In the genomic region with DNA sequence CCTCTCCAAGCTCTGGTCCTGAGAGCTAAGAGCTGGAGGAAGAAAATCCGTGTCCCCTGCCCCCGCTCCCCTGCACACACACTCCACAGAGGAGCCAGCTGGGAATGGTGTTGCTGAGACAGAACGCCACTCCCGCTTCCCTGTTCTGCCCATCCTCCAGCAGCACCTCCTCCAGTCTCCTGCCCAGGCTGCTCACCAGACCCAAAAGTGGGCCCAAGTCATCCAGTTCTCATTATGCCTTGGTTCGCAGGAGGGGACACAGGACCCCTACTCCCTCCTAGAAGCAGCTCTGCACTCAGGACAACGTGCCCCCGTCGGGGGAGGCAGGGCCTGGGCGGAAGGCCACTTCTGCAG, we compare ENCODE assay signal across 8 cellular contexts. TPM values are rescaled to one million over a fixed set of nuclear protein-coding genes. Genes with fewer than 3 reads are reported as not detected.
A peak's percentile ranks its signal among the peaks of the same experiment; 100 is the strongest.
DNase-seq lines count a peak whose midpoint lies in the region; ATAC-seq, FAIRE-seq and TF ChIP-seq lines count a peak whose summit lies in the region.

No MANE protein-coding gene starts in this region.

- no peak for DNase-seq in AG04449 (ENCODE audit: low read depth, low spot score)
- DNase-seq in HL-60 (ENCODE audit: low read depth in 1 of 2, low spot score in 1 of 2): no peak
- no peak for DNase-seq in GM12878 (ENCODE audit: low read depth, low spot score)
- DNase-seq in left kidney (ENCODE audit: low read depth, low spot score): peak; percentile 69
- no peak for DNase-seq in suprapubic skin (ENCODE audit: low spot score in 2 of 2)
- DNase-seq in NOMO-1 (lab: John Stamatoyannopoulos, UW; ENCODE audit: unreplicated experiment in 2 of 2): no peak
- DNase-seq in GM10248 (ENCODE audit: extremely low spot score): no peak

- TF ChIP-seq CTCF in AG04449 (IDR thresholded peaks at IDR 0.05; ENCODE audit: insufficient read depth, low read length, missing control alignments): no peak
- no peak for TF ChIP-seq CTCF in HL-60 (IDR thresholded peaks at IDR 0.05; ENCODE audit: insufficient read depth, low read length)
- no peak for TF ChIP-seq CTCF in GM12878 (IDR thresholded peaks at IDR 0.05 in 2 of 3, conservative IDR thresholded peaks at IDR 0.05 in 1 of 3; ENCODE audit: control insufficient read depth in 2 of 3, extremely low read depth in 1 of 3, insufficient read depth in 1 of 3, low read depth in 3 of 3, low read length in 3 of 3)
- TF ChIP-seq CTCF in suprapubic skin (IDR thresholded peaks at IDR 0.05): no peak
- TF ChIP-seq CTCF in GM10248 (IDR thresholded peaks at IDR 0.05; ENCODE audit: control extremely low read depth, extremely low read depth, low read depth, missing control alignments): no peak

- TF ChIP-seq POLR2A in GM12878 (IDR thresholded peaks at IDR 0.05; ENCODE audit: low read depth, low read length) (no peak), suprapubic skin (IDR thresholded peaks at IDR 0.05) (no peak)

- H3K4me1 ChIP-seq in GM12878 (ENCODE audit: control insufficient read depth, insufficient read depth, low read length) (peaks cover 25% of the 10 kb centered on the region), suprapubic skin (peaks cover 53% of the 10 kb centered on the region)

- no TSS peak for BruUV-seq in GM12878 (replicated peaks; lab: Mats Ljungman, UMichigan)

- peak overlapping the region; percentile 69 for H3K9ac ChIP-seq in GM12878 (ENCODE audit: control insufficient read depth, insufficient read depth, low read length)

- peaks cover 30% of the 10 kb centered on the region for H3K79me2 ChIP-seq in GM12878 (ENCODE audit: control insufficient read depth, insufficient read depth, low read length)

- H3K27me3 ChIP-seq in HL-60 (ENCODE audit: insufficient read depth, poor library complexity, severe bottlenecking) (peaks cover 4% of the 10 kb centered on the region), GM12878 (replicated peaks in 1 of 2; ENCODE audit: control insufficient read depth in 2 of 2, insufficient read depth in 2 of 2, low read length in 1 of 2) (peaks cover 0 to 2% of the 10 kb centered on the region in 2 experiments; a peak in 1 of 4 replicates), suprapubic skin (no peaks in the 10 kb centered on the region)

- no peaks in the 10 kb centered on the region for H4K20me1 ChIP-seq in GM12878 (ENCODE audit: control insufficient read depth, insufficient read depth)

- CTCF ChIA-PET in AG04449 (lab: Yijun Ruan, JAX): interaction anchor here (0.8 to 7.3 kb wide), 9 partner anchors 9 to 36 kb away, joined by 3 to 89 read pairs (median 6); no protein-coding TSS in a partner anchor
- CTCF ChIA-PET in GM12878 (lab: Yijun Ruan, JAX): interaction anchor here (1.0 to 5.3 kb wide), 4 partner anchors 9 to 135 kb away, joined by 3 to 39 read pairs (median 5); partner anchors contain the start of gene BAG5
- CTCF ChIA-PET in GM10248 (lab: Yijun Ruan, JAX): interaction anchor here (0.8 to 7.2 kb wide), 4 partner anchors 10 to 33 kb away, joined by 3 to 69 read pairs (median 8); no protein-coding TSS in a partner anchor

- RAD21 ChIA-PET in GM12878 (lab: Charles Lee; ENCODE audit: unreplicated experiment): interaction anchor here (0.5 to 2.4 kb wide), 4 partner anchors 9 to 232 kb away, joined by 3 to 14 read pairs (median 6); no protein-coding TSS in a partner anchor

- 18% methylated on average over 9 of the region's 9 CpGs for WGBS in GM12878 (ENCODE audit: insufficient coverage, insufficient replicate concordance, low lambda C conversion rate, missing lambda C conversion rate)
- 32% methylated on average over 5 of the region's 9 CpGs for WGBS in suprapubic skin

- H3K4me3 ChIP-seq in AG04449 (ENCODE audit: low read depth, low read length) (peak overlapping the region; percentile 93), HL-60 (replicated peaks; ENCODE audit: insufficient read depth, low read length) (peak overlapping the region; percentile 99), GM12878 (peak overlapping the region; percentile 84), suprapubic skin (peak overlapping the region; percentile 75)

- no peak for TF ChIP-seq EP300 in GM12878 (IDR thresholded peaks at IDR 0.05; ENCODE audit: borderline replicate concordance in 1 of 2, control insufficient read depth in 1 of 2, low read depth in 2 of 2, low read length in 2 of 2)
- TF ChIP-seq EP300 in suprapubic skin (IDR thresholded peaks at IDR 0.05): no peak

- in situ Hi-C loops in GM12878 (cut with MboI): no loop called here

- TF ChIP-seq RAD21 in GM12878 (IDR thresholded peaks at IDR 0.05; ENCODE audit: insufficient read depth, low read depth, low read length): no peak

- intact Hi-C loops in GM12878 (cut with micrococcal nuclease; ENCODE audit: unreplicated experiment): no loop called here

- H3K36me3 ChIP-seq in GM12878 (ENCODE audit: control insufficient read depth in 2 of 2, insufficient read depth in 2 of 2, low read length in 1 of 2) (peaks cover 0 to 2% of the 10 kb centered on the region in 2 experiments; a peak in 2 of 4 replicates), suprapubic skin (peaks cover 14% of the 10 kb centered on the region)

- peak overlapping the region; percentile 81 for H3K27ac ChIP-seq in HL-60 (replicated peaks)
- H3K27ac ChIP-seq in GM12878 (ENCODE audit: control insufficient read depth, insufficient read depth): peak overlapping the region; percentile 58
- H3K27ac ChIP-seq in suprapubic skin: peak overlapping the region; percentile 92

- SMC1A ChIA-PET in GM12878 (lab: Charles Lee; ENCODE audit: uncharacterized antibody, unreplicated experiment): interaction anchor here (1.1 to 2.6 kb wide), 5 partner anchors 10 to 36 kb away, joined by 3 to 11 read pairs (median 3); no protein-coding TSS in a partner anchor

- peak overlapping the region; percentile 91 for H3K4me2 ChIP-seq in GM12878 (ENCODE audit: control insufficient read depth, insufficient read depth)

- H3K9me3 ChIP-seq in GM12878 (replicated peaks; ENCODE audit: control insufficient read depth, insufficient read depth, low read length) (no peaks in the 10 kb centered on the region; the same call in 2 of the 3 replicates), suprapubic skin (no peaks in the 10 kb centered on the region)

- POLR2A ChIA-PET in AG04449 (lab: Yijun Ruan, JAX) (interaction anchor here (0.9 to 3.1 kb wide), 2 partner anchors 13 to 19 kb away, joined by 3 to 20 read pairs; no protein-coding TSS in a partner anchor), GM12878 (lab: Charles Lee) (interaction anchor here (0.6 to 1.5 kb wide), 3 partner anchors 36 to 432 kb away, joined by 4 to 7 read pairs (median 4); partner anchors contain the start of gene EIF5), GM10248 (lab: Yijun Ruan, JAX) (no interaction called here)

- no peak for FAIRE-seq in GM12878 (lab: Jason Lieb, UNC)

- no peak overlapping the region for H2AFZ ChIP-seq in GM12878 (ENCODE audit: control insufficient read depth, low read depth, low read length)

- peak; percentile 2 for ATAC-seq in GM12878
- no peak for ATAC-seq in HG03442 (IDR thresholded peaks at IDR 0.05; ENCODE audit: unreplicated experiment)

RNA-seq across cellular contexts. Expression of gene TRMT61A, which starts 0.9 kb away (rescaled TPM):
- total RNA-seq in GM12878 (2013; cell fraction: nucleolus; rRNA removed): 23.5 and 27.2 TPM in 2 replicates
- 13.5 and 18.2 TPM in 2 replicates for total RNA-seq in GM12878 (2014; rRNA removed)
- 3.7 and 4.7 TPM in 2 replicates for total RNA-seq in GM12878 (2014; rRNA removed; fragmentation: Illumina TruSeq; extraction: Trizol)
- 15.6 and 17.9 TPM in 2 replicates for total RNA-seq in GM12878 (2021)
- 2.0 TPM for polyA plus RNA-seq in GM12878 (2011; ENCODE audit: low read depth)
- 2.4 and 5.1 TPM in 2 replicates for polyA plus RNA-seq in GM12878 (2011; rRNA removed)
- 9.0 and 16.6 TPM in 2 replicates for polyA plus RNA-seq in GM12878 (2011; cell fraction: cytosol; rRNA removed)
- polyA plus RNA-seq in GM12878 (2011; cell fraction: nucleus; rRNA removed): 49.7 and 52.9 TPM in 2 replicates
- 5.6 and 7.1 TPM in 2 replicates for polyA plus RNA-seq in GM12878 (2012)
- 0.46 and 1.4 TPM in 2 replicates for polyA plus RNA-seq in GM12878 (2014; fragmentation: Illumina TruSeq; extraction: Trizol)
- under 1 TPM; 0.11 to 0.38 TPM for polyA plus RNA-seq in GM12878 (2014; fragmentation: Nextera tagmentation; extraction: Ambion mirVana)
- 17.6 and 20.4 TPM in 2 replicates for polyA plus RNA-seq in GM12878 (2014; rRNA removed)
- polyA plus RNA-seq in GM12878 (2016; fragmentation: Nextera tagmentation; extraction: Ambion mirVana): 10 to 100 TPM; 19.8 to 21.9 TPM
- polyA minus RNA-seq in GM12878 (2011; rRNA and poly(A)+ RNA removed): 3.9 and 9.5 TPM in 2 replicates
- 4.0 and 4.1 TPM in 2 replicates for polyA minus RNA-seq in GM12878 (2011; cell fraction: cytosol; rRNA and poly(A)+ RNA removed)
- 15.0 and 25.7 TPM in 2 replicates for polyA minus RNA-seq in GM12878 (2011; cell fraction: nucleus; rRNA and poly(A)+ RNA removed)
- total RNA-seq in suprapubic skin: 10 to 100 TPM; 15.9 to 21.9 (median 18.5) TPM

RNA-seq across cellular contexts. Expression of gene CKB, which starts 5.5 kb away (rescaled TPM):
- 5.2 and 8.1 TPM in 2 replicates for total RNA-seq in GM12878 (2013; cell fraction: nucleolus; rRNA removed)
- total RNA-seq in GM12878 (2014; rRNA removed) (2.0 and 5.2 TPM in 2 replicates), GM12878 (2014; rRNA removed; fragmentation: Illumina TruSeq; extraction: Trizol) (0.37 and 0.40 TPM in 2 replicates), GM12878 (2021) (3.6 and 5.5 TPM in 2 replicates), suprapubic skin (100 to 1,000 TPM; 107 to 172 (median 128) TPM)
- 4.6 TPM for polyA plus RNA-seq in GM12878 (2011; ENCODE audit: low read depth)
- polyA plus RNA-seq in GM12878 (2011; rRNA removed) (4.9 and 6.1 TPM in 2 replicates), GM12878 (2014; fragmentation: Illumina TruSeq; extraction: Trizol) (0.46 TPM in 1 of 2 replicates, not detected in the other), GM12878 (2014; fragmentation: Nextera tagmentation; extraction: Ambion mirVana) (under 1 TPM; 0.48 to 0.90 TPM), GM12878 (2014; rRNA removed) (2.8 and 9.0 TPM in 2 replicates), GM12878 (2016; fragmentation: Nextera tagmentation; extraction: Ambion mirVana) (1 to 10 TPM; 2.6 to 3.3 TPM)
- polyA plus RNA-seq in GM12878 (2011; cell fraction: cytosol; rRNA removed): 8.2 and 14.3 TPM in 2 replicates
- polyA plus RNA-seq in GM12878 (2011; cell fraction: nucleus; rRNA removed): 21.1 and 21.6 TPM in 2 replicates
- polyA plus RNA-seq in GM12878 (2012): 8.6 and 8.9 TPM in 2 replicates
- 2.3 and 12.2 TPM in 2 replicates for polyA minus RNA-seq in GM12878 (2011; rRNA and poly(A)+ RNA removed)
- polyA minus RNA-seq in GM12878 (2011; cell fraction: cytosol; rRNA and poly(A)+ RNA removed): 5.2 and 7.7 TPM in 2 replicates
- polyA minus RNA-seq in GM12878 (2011; cell fraction: nucleus; rRNA and poly(A)+ RNA removed): 1.7 and 4.3 TPM in 2 replicates

RNA-seq across cellular contexts. Expression of gene BAG5, which starts 34.3 kb away (rescaled TPM):
- 22.8 and 25.0 TPM in 2 replicates for total RNA-seq in GM12878 (2013; cell fraction: nucleolus; rRNA removed)
- total RNA-seq in GM12878 (2014; rRNA removed) (17.5 and 18.5 TPM in 2 replicates), GM12878 (2014; rRNA removed; fragmentation: Illumina TruSeq; extraction: Trizol) (22.9 and 23.8 TPM in 2 replicates), GM12878 (2021) (21.4 and 22.7 TPM in 2 replicates), suprapubic skin (10 to 100 TPM; 30.2 to 55.1 (median 39.9) TPM)
- polyA plus RNA-seq in GM12878 (2011; ENCODE audit: low read depth): 12.5 TPM
- polyA plus RNA-seq in GM12878 (2011; rRNA removed) (10.2 and 14.2 TPM in 2 replicates), GM12878 (2014; fragmentation: Illumina TruSeq; extraction: Trizol) (25.9 and 33.9 TPM in 2 replicates), GM12878 (2014; fragmentation: Nextera tagmentation; extraction: Ambion mirVana) (10 to 100 TPM in 1 of 2 experiments, 1 to 10 TPM in 1; 9.9 to 10.9 TPM), GM12878 (2014; rRNA removed) (13.1 and 13.5 TPM in 2 replicates), GM12878 (2016; fragmentation: Nextera tagmentation; extraction: Ambion mirVana) (10 to 100 TPM; 25.7 to 30.5 TPM)
- polyA plus RNA-seq in GM12878 (2011; cell fraction: cytosol; rRNA removed): 6.2 and 8.1 TPM in 2 replicates
- 7.8 and 10.2 TPM in 2 replicates for polyA plus RNA-seq in GM12878 (2011; cell fraction: nucleus; rRNA removed)
- polyA plus RNA-seq in GM12878 (2012): 12.0 and 13.3 TPM in 2 replicates
- 9.0 and 10.8 TPM in 2 replicates for polyA minus RNA-seq in GM12878 (2011; rRNA and poly(A)+ RNA removed)
- polyA minus RNA-seq in GM12878 (2011; cell fraction: cytosol; rRNA and poly(A)+ RNA removed): 6.1 and 6.8 TPM in 2 replicates
- 4.8 and 8.7 TPM in 2 replicates for polyA minus RNA-seq in GM12878 (2011; cell fraction: nucleus; rRNA and poly(A)+ RNA removed)

RNA-seq across cellular contexts. Expression of gene COA8, which starts 34.6 kb away (rescaled TPM):
- 21.6 and 28.1 TPM in 2 replicates for total RNA-seq in GM12878 (2013; cell fraction: nucleolus; rRNA removed)
- total RNA-seq in GM12878 (2014; rRNA removed): 23.7 and 37.3 TPM in 2 replicates
- 22.7 and 24.2 TPM in 2 replicates for total RNA-seq in GM12878 (2014; rRNA removed; fragmentation: Illumina TruSeq; extraction: Trizol)
- 29.0 and 34.7 TPM in 2 replicates for total RNA-seq in GM12878 (2021)
- 11.5 TPM for polyA plus RNA-seq in GM12878 (2011; ENCODE audit: low read depth)
- polyA plus RNA-seq in GM12878 (2011; rRNA removed): 20.5 and 29.0 TPM in 2 replicates
- polyA plus RNA-seq in GM12878 (2011; cell fraction: cytosol; rRNA removed): 15.1 and 16.3 TPM in 2 replicates
- 7.8 and 9.0 TPM in 2 replicates for polyA plus RNA-seq in GM12878 (2011; cell fraction: nucleus; rRNA removed)
- 34.8 and 40.5 TPM in 2 replicates for polyA plus RNA-seq in GM12878 (2012)
- polyA plus RNA-seq in GM12878 (2014; fragmentation: Illumina TruSeq; extraction: Trizol): 27.4 and 30.6 TPM in 2 replicates
- 10 to 100 TPM in 1 of 2 experiments, 1 to 10 TPM in 1; 6.1 to 11.3 TPM for polyA plus RNA-seq in GM12878 (2014; fragmentation: Nextera tagmentation; extraction: Ambion mirVana)
- 32.8 and 33.7 TPM in 2 replicates for polyA plus RNA-seq in GM12878 (2014; rRNA removed)
- polyA plus RNA-seq in GM12878 (2016; fragmentation: Nextera tagmentation; extraction: Ambion mirVana): 10 to 100 TPM; 67.6 to 69.5 TPM
- polyA minus RNA-seq in GM12878 (2011; rRNA and poly(A)+ RNA removed): 5.6 and 7.1 TPM in 2 replicates
- polyA minus RNA-seq in GM12878 (2011; cell fraction: cytosol; rRNA and poly(A)+ RNA removed): 2.7 and 3.8 TPM in 2 replicates
- 8.0 and 13.8 TPM in 2 replicates for polyA minus RNA-seq in GM12878 (2011; cell fraction: nucleus; rRNA and poly(A)+ RNA removed)
- 10 to 100 TPM; 17.1 to 30.3 (median 21.9) TPM for total RNA-seq in suprapubic skin

Comparison
In these comparisons a context has a peak if more than half of its experiments do, and no peak if none do; other contexts are left out.
1. RNA of gene CKB, which starts 5.5 kb away (total RNA-seq): 107 to 172 TPM in suprapubic skin; 0.37 to 8.1 TPM in GM12878; every median in the first group is over 10 times any median in the second.
2. Peak in every context shown above with its lines, with median percentiles within 50 percentile points of each other: H3K4me3 ChIP-seq and H3K27ac ChIP-seq.